Comparison of ENCODE assay signal across 13 cellular contexts in genomic region chr22:46421272-46421671, GRCh38.
DNase-seq lines count a peak whose midpoint lies in the region; ATAC-seq and TF ChIP-seq lines count a peak whose summit lies in the region.
"Had no signal": no experiment of that assay in that cellular context is flagged by ENCODE, and none has a peak within 500 bp of the region (broad histone marks: within the 10 kb centered on the region; RNA-seq: fewer than 3 reads in every experiment).

No MANE protein-coding gene starts in this region.

- no peak overlapping the region for H3K27ac Mint-ChIP-seq in activated CD8-positive, alpha-beta T cell treated with anti-CD3 and anti-CD28 coated beads for 36 hours
- no peak overlapping the region for H3K27ac Mint-ChIP-seq in activated CD8-positive, alpha-beta T cell treated with anti-CD3 and anti-CD28 coated beads, Interleukin-2, amount 10 ng/mL, durations not matched to agents 7 days and 5 days
- no peak overlapping the region for H3K27ac Mint-ChIP-seq in activated naive CD8-positive, alpha-beta T cell treated with anti-CD3 and anti-CD28 coated beads, Interleukin-2, amount 10 ng/mL, durations not matched to agents 7 days and 5 days
- H3K27ac Mint-ChIP-seq: T-helper 1 cell treated with Interleukin-12 subunit alpha and Interleukin-12 subunit beta and Interleukin-4 antibody, amounts not matched to agents 30 μg/mL and 1 μg/mL, for 36 hours had no signal

- H3K9me3 Mint-ChIP-seq in activated CD8-positive, alpha-beta T cell treated with anti-CD3 and anti-CD28 coated beads for 36 hours, result peaks cover 8% of the 10 kb centered on the region
- H3K9me3 Mint-ChIP-seq in activated CD8-positive, alpha-beta T cell treated with anti-CD3 and anti-CD28 coated beads, Interleukin-2, amount 10 ng/mL, durations not matched to agents 7 days and 5 days (ENCODE audit: insufficient read depth), result peaks cover 9% of the 10 kb centered on the region
- H3K9me3 Mint-ChIP-seq in activated naive CD8-positive, alpha-beta T cell treated with anti-CD3 and anti-CD28 coated beads, Interleukin-2, amount 10 ng/mL, durations not matched to agents 7 days and 5 days, result peaks cover 2% of the 10 kb centered on the region

- H3K4me3 Mint-ChIP-seq in activated CD8-positive, alpha-beta T cell treated with anti-CD3 and anti-CD28 coated beads for 36 hours, result no peak overlapping the region
- H3K4me3 Mint-ChIP-seq in activated CD8-positive, alpha-beta T cell treated with anti-CD3 and anti-CD28 coated beads, Interleukin-2, amount 10 ng/mL, durations not matched to agents 7 days and 5 days, result no peak overlapping the region
- no peak overlapping the region for H3K4me3 Mint-ChIP-seq in activated naive CD8-positive, alpha-beta T cell treated with anti-CD3 and anti-CD28 coated beads, Interleukin-2, amount 10 ng/mL, durations not matched to agents 7 days and 5 days
- H3K4me3 Mint-ChIP-seq: T-helper 1 cell treated with Interleukin-12 subunit alpha and Interleukin-12 subunit beta and Interleukin-4 antibody, amounts not matched to agents 30 μg/mL and 1 μg/mL, for 36 hours had no signal

- no peaks in the 10 kb centered on the region for H3K27me3 Mint-ChIP-seq in activated CD8-positive, alpha-beta T cell treated with anti-CD3 and anti-CD28 coated beads for 36 hours
- peaks cover 7% of the 10 kb centered on the region for H3K27me3 Mint-ChIP-seq in activated CD8-positive, alpha-beta T cell treated with anti-CD3 and anti-CD28 coated beads, Interleukin-2, amount 10 ng/mL, durations not matched to agents 7 days and 5 days (ENCODE audit: low read depth)
- no peaks in the 10 kb centered on the region for H3K27me3 Mint-ChIP-seq in activated naive CD8-positive, alpha-beta T cell treated with anti-CD3 and anti-CD28 coated beads, Interleukin-2, amount 10 ng/mL, durations not matched to agents 7 days and 5 days

- H3K4me1 Mint-ChIP-seq in activated CD8-positive, alpha-beta T cell treated with anti-CD3 and anti-CD28 coated beads for 36 hours (ENCODE audit: low read depth), result peaks cover 4% of the 10 kb centered on the region
- H3K4me1 Mint-ChIP-seq in activated CD8-positive, alpha-beta T cell treated with anti-CD3 and anti-CD28 coated beads, Interleukin-2, amount 10 ng/mL, durations not matched to agents 7 days and 5 days (ENCODE audit: low read depth), result peaks cover 4% of the 10 kb centered on the region
- no peaks in the 10 kb centered on the region for H3K4me1 Mint-ChIP-seq in activated naive CD8-positive, alpha-beta T cell treated with anti-CD3 and anti-CD28 coated beads, Interleukin-2, amount 10 ng/mL, durations not matched to agents 7 days and 5 days

- peak; percentile 37 for DNase-seq in activated CD8-positive, alpha-beta T cell treated with anti-CD3 and anti-CD28 coated beads for 36 hours
- no peak for DNase-seq in activated CD8-positive, alpha-beta T cell treated with anti-CD3 and anti-CD28 coated beads, Interleukin-2, amount 10 ng/mL, durations not matched to agents 7 days and 5 days
- DNase-seq in NCI-H345 treated with DMSO at 0.1 percent for 48 hours (lab: John Stamatoyannopoulos, UW; ENCODE audit: unreplicated experiment) (peak; percentile 25), NCI-H774 (lab: John Stamatoyannopoulos, UW) (no peak), AG08396 (ENCODE audit: low spot score) (no peak)
- no peak for DNase-seq in activated naive CD8-positive, alpha-beta T cell treated with anti-CD3 and anti-CD28 coated beads, Interleukin-2, amount 10 ng/mL, durations not matched to agents 7 days and 5 days
- peak; percentile 7 to 24 for DNase-seq in stimulated activated CD8-positive, alpha-beta memory T cell treated with anti-CD3 and anti-CD28 coated beads, Interleukin-2, amount 100 ng/mL, for 1 hour (ENCODE audit: low read depth in 2 of 2)
- DNase-seq: esophagus squamous epithelium, NCI-H1436 treated with DMSO at 0.1 percent for 48 hours, uterus had no signal

- no peaks in the 10 kb centered on the region for H3K36me3 Mint-ChIP-seq in activated CD8-positive, alpha-beta T cell treated with anti-CD3 and anti-CD28 coated beads for 36 hours (ENCODE audit: low read depth)
- no peaks in the 10 kb centered on the region for H3K36me3 Mint-ChIP-seq in activated CD8-positive, alpha-beta T cell treated with anti-CD3 and anti-CD28 coated beads, Interleukin-2, amount 10 ng/mL, durations not matched to agents 7 days and 5 days (ENCODE audit: low read depth)
- no peaks in the 10 kb centered on the region for H3K36me3 Mint-ChIP-seq in activated naive CD8-positive, alpha-beta T cell treated with anti-CD3 and anti-CD28 coated beads, Interleukin-2, amount 10 ng/mL, durations not matched to agents 7 days and 5 days

- POLR2A ChIA-PET in activated CD8-positive, alpha-beta T cell treated with anti-CD3 and anti-CD28 coated beads for 36 hours (lab: Charles Lee), result no interaction called here
- POLR2A ChIA-PET in activated CD8-positive, alpha-beta T cell treated with anti-CD3 and anti-CD28 coated beads, Interleukin-2, amount 10 ng/mL, durations not matched to agents 7 days and 5 days (lab: Charles Lee), result no interaction called here
- POLR2A ChIA-PET in activated naive CD8-positive, alpha-beta T cell treated with anti-CD3 and anti-CD28 coated beads, Interleukin-2, amount 10 ng/mL, durations not matched to agents 7 days and 5 days (lab: Charles Lee), result no interaction called here

- CTCF ChIA-PET in activated CD8-positive, alpha-beta T cell treated with anti-CD3 and anti-CD28 coated beads for 36 hours (lab: Charles Lee), result no interaction called here
- CTCF ChIA-PET in activated CD8-positive, alpha-beta T cell treated with anti-CD3 and anti-CD28 coated beads, Interleukin-2, amount 10 ng/mL, durations not matched to agents 7 days and 5 days (lab: Charles Lee), result no interaction called here

- ATAC-seq in activated CD8-positive, alpha-beta T cell treated with anti-CD3 and anti-CD28 coated beads for 36 hours, result peak; percentile 65
- ATAC-seq in activated CD8-positive, alpha-beta T cell treated with anti-CD3 and anti-CD28 coated beads, Interleukin-2, amount 10 ng/mL, durations not matched to agents 7 days and 5 days, result no peak
- peak; percentile 42 for ATAC-seq in activated naive CD8-positive, alpha-beta T cell treated with anti-CD3 and anti-CD28 coated beads, Interleukin-2, amount 10 ng/mL, durations not matched to agents 7 days and 5 days (ENCODE audit: low read depth)
- ATAC-seq in GM19397 (IDR thresholded peaks at IDR 0.05; ENCODE audit: unreplicated experiment), result no peak
- ATAC-seq: sciatic nerve had no signal

- TF ChIP-seq CTCF in activated CD8-positive, alpha-beta T cell treated with anti-CD3 and anti-CD28 coated beads for 36 hours (IDR thresholded peaks at IDR 0.05), result no peak

- intact Hi-C loops in activated CD8-positive, alpha-beta T cell treated with anti-CD3 and anti-CD28 coated beads for 36 hours (cut with micrococcal nuclease), result no loop called here

Comparison
In these comparisons a context has a peak if more than half of its experiments do, and no peak if none do; other contexts are left out.
1. ATAC-seq: peak in activated CD8-positive, alpha-beta T cell treated with anti-CD3 and anti-CD28 coated beads for 36 hours (single experiment) and activated naive CD8-positive, alpha-beta T cell treated with anti-CD3 and anti-CD28 coated beads, Interleukin-2, amount 10 ng/mL, durations not matched to agents 7 days and 5 days (single experiment); none in activated CD8-positive, alpha-beta T cell treated with anti-CD3 and anti-CD28 coated beads, Interleukin-2, amount 10 ng/mL, durations not matched to agents 7 days and 5 days (single experiment) and GM19397 (single experiment).
2. DNase-seq: peak in activated CD8-positive, alpha-beta T cell treated with anti-CD3 and anti-CD28 coated beads for 36 hours (single experiment), NCI-H345 treated with DMSO at 0.1 percent for 48 hours (single experiment) and stimulated activated CD8-positive, alpha-beta memory T cell treated with anti-CD3 and anti-CD28 coated beads, Interleukin-2, amount 100 ng/mL, for 1 hour (2 of 2); none in activated CD8-positive, alpha-beta T cell treated with anti-CD3 and anti-CD28 coated beads, Interleukin-2, amount 10 ng/mL, durations not matched to agents 7 days and 5 days (single experiment), activated naive CD8-positive, alpha-beta T cell treated with anti-CD3 and anti-CD28 coated beads, Interleukin-2, amount 10 ng/mL, durations not matched to agents 7 days and 5 days (single experiment), NCI-H774 (single experiment) and AG08396 (single experiment).